1 cellular context compared by ENCODE assay signal in the genomic region with DNA sequence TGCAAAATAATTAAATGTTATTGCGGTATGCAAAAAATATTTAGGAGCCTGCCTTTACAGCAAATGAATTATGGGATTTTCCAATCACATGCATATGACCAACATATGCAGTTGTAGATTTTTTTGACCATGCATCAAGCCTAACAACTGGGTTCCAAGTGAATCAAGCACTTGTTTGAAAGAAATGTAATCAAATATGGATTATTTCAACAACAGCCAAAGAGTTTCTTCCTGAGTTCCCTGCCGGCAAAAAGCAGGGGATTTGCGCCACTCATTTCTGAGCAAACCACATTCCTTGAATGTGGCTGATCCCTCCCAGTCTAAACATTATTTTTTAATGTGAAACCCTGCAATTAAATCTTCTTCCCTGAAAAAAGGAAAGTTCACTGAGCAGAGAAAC.
TF ChIP-seq lines count a peak whose summit lies in the region.

No MANE protein-coding gene starts in this region.

TF ChIP-seq in GM23338, 12 proteins besides CTCF, POLR2A, EP300 and RAD21 (continued from another document):
- TF ChIP-seq, protein P1, sequence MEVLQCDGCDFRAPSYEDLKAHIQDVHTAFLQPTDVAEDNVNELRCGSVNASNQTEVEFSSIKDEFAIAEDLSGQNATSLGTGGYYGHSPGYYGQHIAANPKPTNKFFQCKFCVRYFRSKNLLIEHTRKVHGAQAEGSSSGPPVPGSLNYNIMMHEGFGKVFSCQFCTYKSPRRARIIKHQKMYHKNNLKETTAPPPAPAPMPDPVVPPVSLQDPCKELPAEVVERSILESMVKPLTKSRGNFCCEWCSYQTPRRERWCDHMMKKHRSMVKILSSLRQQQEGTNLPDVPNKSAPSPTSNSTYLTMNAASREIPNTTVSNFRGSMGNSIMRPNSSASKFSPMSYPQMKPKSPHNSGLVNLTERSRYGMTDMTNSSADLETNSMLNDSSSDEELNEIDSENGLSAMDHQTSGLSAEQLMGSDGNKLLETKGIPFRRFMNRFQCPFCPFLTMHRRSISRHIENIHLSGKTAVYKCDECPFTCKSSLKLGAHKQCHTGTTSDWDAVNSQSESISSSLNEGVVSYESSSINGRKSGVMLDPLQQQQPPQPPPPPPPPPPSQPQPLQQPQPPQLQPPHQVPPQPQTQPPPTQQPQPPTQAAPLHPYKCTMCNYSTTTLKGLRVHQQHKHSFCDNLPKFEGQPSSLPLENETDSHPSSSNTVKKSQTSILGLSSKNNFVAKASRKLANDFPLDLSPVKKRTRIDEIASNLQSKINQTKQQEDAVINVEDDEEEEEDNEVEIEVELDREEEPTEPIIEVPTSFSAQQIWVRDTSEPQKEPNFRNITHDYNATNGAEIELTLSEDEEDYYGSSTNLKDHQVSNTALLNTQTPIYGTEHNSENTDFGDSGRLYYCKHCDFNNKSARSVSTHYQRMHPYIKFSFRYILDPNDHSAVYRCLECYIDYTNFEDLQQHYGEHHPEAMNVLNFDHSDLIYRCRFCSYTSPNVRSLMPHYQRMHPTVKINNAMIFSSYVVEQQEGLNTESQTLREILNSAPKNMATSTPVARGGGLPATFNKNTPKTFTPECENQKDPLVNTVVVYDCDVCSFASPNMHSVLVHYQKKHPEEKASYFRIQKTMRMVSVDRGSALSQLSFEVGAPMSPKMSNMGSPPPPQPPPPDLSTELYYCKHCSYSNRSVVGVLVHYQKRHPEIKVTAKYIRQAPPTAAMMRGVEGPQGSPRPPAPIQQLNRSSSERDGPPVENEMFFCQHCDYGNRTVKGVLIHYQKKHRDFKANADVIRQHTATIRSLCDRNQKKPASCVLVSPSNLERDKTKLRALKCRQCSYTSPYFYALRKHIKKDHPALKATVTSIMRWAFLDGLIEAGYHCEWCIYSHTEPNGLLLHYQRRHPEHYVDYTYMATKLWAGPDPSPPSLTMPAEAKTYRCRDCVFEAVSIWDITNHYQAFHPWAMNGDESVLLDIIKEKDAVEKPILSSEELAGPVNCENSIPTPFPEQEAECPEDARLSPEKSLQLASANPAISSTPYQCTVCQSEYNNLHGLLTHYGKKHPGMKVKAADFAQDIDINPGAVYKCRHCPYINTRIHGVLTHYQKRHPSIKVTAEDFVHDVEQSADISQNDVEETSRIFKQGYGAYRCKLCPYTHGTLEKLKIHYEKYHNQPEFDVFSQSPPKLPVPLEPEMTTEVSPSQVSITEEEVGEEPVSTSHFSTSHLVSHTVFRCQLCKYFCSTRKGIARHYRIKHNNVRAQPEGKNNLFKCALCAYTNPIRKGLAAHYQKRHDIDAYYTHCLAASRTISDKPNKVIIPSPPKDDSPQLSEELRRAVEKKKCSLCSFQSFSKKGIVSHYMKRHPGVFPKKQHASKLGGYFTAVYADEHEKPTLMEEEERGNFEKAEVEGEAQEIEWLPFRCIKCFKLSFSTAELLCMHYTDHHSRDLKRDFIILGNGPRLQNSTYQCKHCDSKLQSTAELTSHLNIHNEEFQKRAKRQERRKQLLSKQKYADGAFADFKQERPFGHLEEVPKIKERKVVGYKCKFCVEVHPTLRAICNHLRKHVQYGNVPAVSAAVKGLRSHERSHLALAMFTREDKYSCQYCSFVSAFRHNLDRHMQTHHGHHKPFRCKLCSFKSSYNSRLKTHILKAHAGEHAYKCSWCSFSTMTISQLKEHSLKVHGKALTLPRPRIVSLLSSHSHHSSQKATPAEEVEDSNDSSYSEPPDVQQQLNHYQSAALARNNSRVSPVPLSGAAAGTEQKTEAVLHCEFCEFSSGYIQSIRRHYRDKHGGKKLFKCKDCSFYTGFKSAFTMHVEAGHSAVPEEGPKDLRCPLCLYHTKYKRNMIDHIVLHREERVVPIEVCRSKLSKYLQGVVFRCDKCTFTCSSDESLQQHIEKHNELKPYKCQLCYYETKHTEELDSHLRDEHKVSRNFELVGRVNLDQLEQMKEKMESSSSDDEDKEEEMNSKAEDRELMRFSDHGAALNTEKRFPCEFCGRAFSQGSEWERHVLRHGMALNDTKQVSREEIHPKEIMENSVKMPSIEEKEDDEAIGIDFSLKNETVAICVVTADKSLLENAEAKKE (CRISPR knock-in tag; IDR thresholded peaks at IDR 0.05): no peak
